In genomic region chr11:14119357-14119756, GRCh38 we compare ENCODE assay signal across 22 cellular contexts.
DNase-seq lines count a peak whose midpoint lies in the region; ATAC-seq and TF ChIP-seq lines count a peak whose summit lies in the region.
"Had no signal": no experiment of that assay in that cellular context is flagged by ENCODE, and none has a peak within 500 bp of the region (broad histone marks: within the 10 kb centered on the region; RNA-seq: fewer than 3 reads in every experiment).

No MANE protein-coding gene starts in this region.

- TF ChIP-seq POLR2A in NB4 (IDR thresholded peaks at IDR 0.05; ENCODE audit: extremely low read depth, insufficient read length) = no peak

- H3K9me3 ChIP-seq in thoracic aorta = no peaks in the 10 kb centered on the region
- H3K9me3 ChIP-seq: colonic mucosa, gastroesophageal sphincter, right lobe of liver, testis had no signal

- H3K4me3 Mint-ChIP-seq in activated naive CD8-positive, alpha-beta T cell treated with anti-CD3 and anti-CD28 coated beads, Interleukin-2, amount 10 ng/mL, durations not matched to agents 7 days and 5 days = no peak overlapping the region
- H3K4me3 Mint-ChIP-seq in activated naive CD8-positive, alpha-beta T cell treated with anti-CD3 and anti-CD28 coated beads for 36 hours = no peak overlapping the region
- H3K4me3 Mint-ChIP-seq in activated CD8-positive, alpha-beta T cell treated with anti-CD3 and anti-CD28 coated beads, Interleukin-2, amount 10 ng/mL, durations not matched to agents 7 days and 5 days = no peak overlapping the region
- no peak overlapping the region for H3K4me3 Mint-ChIP-seq in effector memory CD8-positive, alpha-beta T cell

- H3K4me1 Mint-ChIP-seq in activated naive CD8-positive, alpha-beta T cell treated with anti-CD3 and anti-CD28 coated beads, Interleukin-2, amount 10 ng/mL, durations not matched to agents 7 days and 5 days = peaks cover 2% of the 10 kb centered on the region
- H3K4me1 Mint-ChIP-seq in activated naive CD8-positive, alpha-beta T cell treated with anti-CD3 and anti-CD28 coated beads for 36 hours = peaks cover 10% of the 10 kb centered on the region
- H3K4me1 Mint-ChIP-seq in activated CD8-positive, alpha-beta T cell treated with anti-CD3 and anti-CD28 coated beads, Interleukin-2, amount 10 ng/mL, durations not matched to agents 7 days and 5 days (ENCODE audit: low read depth) = peaks cover 8% of the 10 kb centered on the region
- peaks cover 4 to 7% of the 10 kb centered on the region in 2 donors for H3K4me1 Mint-ChIP-seq in effector memory CD8-positive, alpha-beta T cell (ENCODE audit: low read depth in 2 of 2)

- ATAC-seq in activated naive CD8-positive, alpha-beta T cell treated with anti-CD3 and anti-CD28 coated beads, Interleukin-2, amount 10 ng/mL, durations not matched to agents 7 days and 5 days (ENCODE audit: low read depth) = peak; percentile 72
- no peak for ATAC-seq in activated CD8-positive, alpha-beta T cell treated with anti-CD3 and anti-CD28 coated beads, Interleukin-2, amount 10 ng/mL, durations not matched to agents 7 days and 5 days
- ATAC-seq in thoracic aorta (ENCODE audit: insufficient number of reproducible peaks, low FRiP score, low read depth) = peak; percentile 28
- no peak for ATAC-seq in effector memory CD8-positive, alpha-beta T cell (replicated peaks)
- ATAC-seq: gastroesophageal sphincter, left lobe of liver, Panc1 had no signal

- no peaks in the 10 kb centered on the region for H3K27me3 Mint-ChIP-seq in activated naive CD8-positive, alpha-beta T cell treated with anti-CD3 and anti-CD28 coated beads, Interleukin-2, amount 10 ng/mL, durations not matched to agents 7 days and 5 days
- no peaks in the 10 kb centered on the region for H3K27me3 Mint-ChIP-seq in activated naive CD8-positive, alpha-beta T cell treated with anti-CD3 and anti-CD28 coated beads for 36 hours
- no peaks in the 10 kb centered on the region for H3K27me3 Mint-ChIP-seq in activated CD8-positive, alpha-beta T cell treated with anti-CD3 and anti-CD28 coated beads, Interleukin-2, amount 10 ng/mL, durations not matched to agents 7 days and 5 days (ENCODE audit: low read depth)
- H3K27me3 Mint-ChIP-seq in effector memory CD8-positive, alpha-beta T cell = peaks cover 7 to 23% of the 10 kb centered on the region in 2 donors

- no peaks in the 10 kb centered on the region for H3K27me3 ChIP-seq in thoracic aorta (replicated peaks; ENCODE audit: insufficient read depth)
- H3K27me3 ChIP-seq: colonic mucosa, gastroesophageal sphincter, right lobe of liver, testis had no signal

- peaks cover 1% of the 10 kb centered on the region for H3K9me3 Mint-ChIP-seq in activated naive CD8-positive, alpha-beta T cell treated with anti-CD3 and anti-CD28 coated beads, Interleukin-2, amount 10 ng/mL, durations not matched to agents 7 days and 5 days
- no peaks in the 10 kb centered on the region for H3K9me3 Mint-ChIP-seq in activated naive CD8-positive, alpha-beta T cell treated with anti-CD3 and anti-CD28 coated beads for 36 hours
- no peaks in the 10 kb centered on the region for H3K9me3 Mint-ChIP-seq in activated CD8-positive, alpha-beta T cell treated with anti-CD3 and anti-CD28 coated beads, Interleukin-2, amount 10 ng/mL, durations not matched to agents 7 days and 5 days (ENCODE audit: insufficient read depth)
- no peaks in the 10 kb centered on the region for H3K9me3 Mint-ChIP-seq in effector memory CD8-positive, alpha-beta T cell

- TF ChIP-seq CTCF in NB4 (IDR thresholded peaks at IDR 0.05; ENCODE audit: low read depth, low read length) (no peak), thoracic aorta (IDR thresholded peaks at IDR 0.05) (no peak)

- CTCF ChIA-PET in activated CD8-positive, alpha-beta T cell treated with anti-CD3 and anti-CD28 coated beads, Interleukin-2, amount 10 ng/mL, durations not matched to agents 7 days and 5 days (lab: Charles Lee) = interaction anchor here (0.8 to 2.3 kb wide), 4 partner anchors 29 to 163 kb away, joined by 3 to 7 read pairs (median 3); no protein-coding TSS in a partner anchor

- DNase-seq in activated naive CD8-positive, alpha-beta T cell treated with anti-CD3 and anti-CD28 coated beads, Interleukin-2, amount 10 ng/mL, durations not matched to agents 7 days and 5 days = no peak
- DNase-seq in activated naive CD8-positive, alpha-beta T cell treated with anti-CD3 and anti-CD28 coated beads for 36 hours = no peak
- DNase-seq in NB4 (ENCODE audit: low read depth) (peak; percentile 9), thoracic aorta (ENCODE audit: low spot score) (no peak), superior temporal gyrus (ENCODE audit: extremely low spot score) (no peak)
- DNase-seq in activated CD8-positive, alpha-beta T cell treated with anti-CD3 and anti-CD28 coated beads, Interleukin-2, amount 10 ng/mL, durations not matched to agents 7 days and 5 days = peak; percentile 33
- no peak for DNase-seq in effector memory CD8-positive, alpha-beta T cell
- DNase-seq: activated CD8-positive, alpha-beta memory T cell treated with anti-CD3 and anti-CD28 coated beads for 24 hours; activated naive CD4-positive, alpha-beta T cell; colonic mucosa; GF-D8; IMR-90; NCI-H187; NCI-H526 treated with DMSO at 0.1 percent for 48 hours; occipital lobe; right lobe of liver; stimulated activated CD4-positive, alpha-beta T cell treated with anti-CD3 and anti-CD28 coated beads, Interleukin-2, amount 100 ng/mL, for 48 hours; testis had no signal

- no peak overlapping the region for H3K27ac Mint-ChIP-seq in activated naive CD8-positive, alpha-beta T cell treated with anti-CD3 and anti-CD28 coated beads, Interleukin-2, amount 10 ng/mL, durations not matched to agents 7 days and 5 days
- no peak overlapping the region for H3K27ac Mint-ChIP-seq in activated naive CD8-positive, alpha-beta T cell treated with anti-CD3 and anti-CD28 coated beads for 36 hours
- H3K27ac Mint-ChIP-seq in activated CD8-positive, alpha-beta T cell treated with anti-CD3 and anti-CD28 coated beads, Interleukin-2, amount 10 ng/mL, durations not matched to agents 7 days and 5 days = no peak overlapping the region
- no peak overlapping the region for H3K27ac Mint-ChIP-seq in effector memory CD8-positive, alpha-beta T cell

- no peak overlapping the region for H3K27ac ChIP-seq in thoracic aorta
- H3K27ac ChIP-seq: colonic mucosa, gastroesophageal sphincter, right lobe of liver, SK-N-MC, testis had no signal

- peaks cover 2% of the 10 kb centered on the region for H3K36me3 Mint-ChIP-seq in activated naive CD8-positive, alpha-beta T cell treated with anti-CD3 and anti-CD28 coated beads, Interleukin-2, amount 10 ng/mL, durations not matched to agents 7 days and 5 days
- peaks cover 8% of the 10 kb centered on the region for H3K36me3 Mint-ChIP-seq in activated naive CD8-positive, alpha-beta T cell treated with anti-CD3 and anti-CD28 coated beads for 36 hours
- no peaks in the 10 kb centered on the region for H3K36me3 Mint-ChIP-seq in activated CD8-positive, alpha-beta T cell treated with anti-CD3 and anti-CD28 coated beads, Interleukin-2, amount 10 ng/mL, durations not matched to agents 7 days and 5 days (ENCODE audit: low read depth)
- peaks cover 2% of the 10 kb centered on the region for H3K36me3 Mint-ChIP-seq in effector memory CD8-positive, alpha-beta T cell (ENCODE audit: insufficient read depth)

- H3K4me3 ChIP-seq in NB4 (ENCODE audit: low read depth, low read length) (no peak overlapping the region), thoracic aorta (no peak overlapping the region)
- H3K4me3 ChIP-seq: colonic mucosa, gastroesophageal sphincter, right lobe of liver, SK-N-MC, testis had no signal

- H3K36me3 ChIP-seq in thoracic aorta = no peaks in the 10 kb centered on the region
- H3K36me3 ChIP-seq: colonic mucosa, gastroesophageal sphincter, right lobe of liver had no signal

- no peaks in the 10 kb centered on the region for H3K4me1 ChIP-seq in thoracic aorta (ENCODE audit: control insufficient read depth in 1 of 2, low read depth in 2 of 2)
- H3K4me1 ChIP-seq: colonic mucosa, testis had no signal

- POLR2A ChIA-PET in activated naive CD8-positive, alpha-beta T cell treated with anti-CD3 and anti-CD28 coated beads, Interleukin-2, amount 10 ng/mL, durations not matched to agents 7 days and 5 days (lab: Charles Lee) = no interaction called here
- POLR2A ChIA-PET in activated CD8-positive, alpha-beta T cell treated with anti-CD3 and anti-CD28 coated beads, Interleukin-2, amount 10 ng/mL, durations not matched to agents 7 days and 5 days (lab: Charles Lee) = no interaction called here

Comparison
In these comparisons a context has a peak if more than half of its experiments do, and no peak if none do; other contexts are left out.
1. ATAC-seq: peak in activated naive CD8-positive, alpha-beta T cell treated with anti-CD3 and anti-CD28 coated beads, Interleukin-2, amount 10 ng/mL, durations not matched to agents 7 days and 5 days (single experiment) and thoracic aorta (single experiment); none in activated CD8-positive, alpha-beta T cell treated with anti-CD3 and anti-CD28 coated beads, Interleukin-2, amount 10 ng/mL, durations not matched to agents 7 days and 5 days (single experiment) and effector memory CD8-positive, alpha-beta T cell (single experiment).
2. DNase-seq: peak in NB4 (single experiment) and activated CD8-positive, alpha-beta T cell treated with anti-CD3 and anti-CD28 coated beads, Interleukin-2, amount 10 ng/mL, durations not matched to agents 7 days and 5 days (single experiment); none in activated naive CD8-positive, alpha-beta T cell treated with anti-CD3 and anti-CD28 coated beads, Interleukin-2, amount 10 ng/mL, durations not matched to agents 7 days and 5 days (single experiment), activated naive CD8-positive, alpha-beta T cell treated with anti-CD3 and anti-CD28 coated beads for 36 hours (single experiment), thoracic aorta (single experiment), effector memory CD8-positive, alpha-beta T cell (0 of 3) and superior temporal gyrus (single experiment).